Comparison of ENCODE assay signal across 1 cellular context in the genomic region with DNA sequence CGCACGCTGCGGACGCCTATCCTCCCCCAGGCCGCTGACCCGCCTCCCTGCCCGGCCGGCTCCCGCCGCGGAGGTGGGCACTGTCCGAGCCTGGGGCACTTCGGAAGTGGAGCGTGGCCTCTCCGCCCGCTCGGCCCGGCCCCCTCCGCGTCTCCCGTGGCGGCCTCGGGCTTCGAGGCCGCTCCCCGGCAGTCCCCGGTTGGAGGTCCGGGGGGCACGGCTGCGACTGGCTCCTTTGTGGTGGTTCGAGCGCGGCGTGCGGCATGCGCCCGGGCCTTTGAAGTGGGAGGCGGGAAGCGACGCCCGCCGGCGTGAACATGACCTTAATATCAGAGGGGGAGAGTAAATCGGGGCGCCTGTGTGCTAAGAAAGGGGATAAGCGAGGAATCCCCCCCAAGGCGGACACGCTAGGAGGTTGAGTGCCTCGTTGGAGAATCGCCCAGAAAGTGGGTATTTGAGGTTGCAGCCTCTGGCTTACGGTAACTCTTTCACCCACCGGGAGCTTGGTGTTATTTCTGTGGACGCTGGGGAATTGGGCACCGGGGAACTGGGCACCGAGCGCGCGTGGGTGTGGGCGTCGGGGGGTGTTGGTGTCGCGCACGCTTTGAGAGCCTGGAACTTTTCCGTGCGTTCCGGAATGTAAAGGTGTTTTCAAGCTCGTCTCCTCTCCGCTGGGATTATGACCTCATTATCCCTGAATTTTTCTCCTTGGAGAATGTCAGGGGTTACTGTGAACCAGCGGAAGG.
TF ChIP-seq lines count a peak whose summit lies in the region.

No MANE protein-coding gene starts in this region.

TF ChIP-seq in HepG2, 621 proteins besides CTCF, POLR2A, EP300 and RAD21 (continued from another document):
- TF ChIP-seq, protein P1, sequence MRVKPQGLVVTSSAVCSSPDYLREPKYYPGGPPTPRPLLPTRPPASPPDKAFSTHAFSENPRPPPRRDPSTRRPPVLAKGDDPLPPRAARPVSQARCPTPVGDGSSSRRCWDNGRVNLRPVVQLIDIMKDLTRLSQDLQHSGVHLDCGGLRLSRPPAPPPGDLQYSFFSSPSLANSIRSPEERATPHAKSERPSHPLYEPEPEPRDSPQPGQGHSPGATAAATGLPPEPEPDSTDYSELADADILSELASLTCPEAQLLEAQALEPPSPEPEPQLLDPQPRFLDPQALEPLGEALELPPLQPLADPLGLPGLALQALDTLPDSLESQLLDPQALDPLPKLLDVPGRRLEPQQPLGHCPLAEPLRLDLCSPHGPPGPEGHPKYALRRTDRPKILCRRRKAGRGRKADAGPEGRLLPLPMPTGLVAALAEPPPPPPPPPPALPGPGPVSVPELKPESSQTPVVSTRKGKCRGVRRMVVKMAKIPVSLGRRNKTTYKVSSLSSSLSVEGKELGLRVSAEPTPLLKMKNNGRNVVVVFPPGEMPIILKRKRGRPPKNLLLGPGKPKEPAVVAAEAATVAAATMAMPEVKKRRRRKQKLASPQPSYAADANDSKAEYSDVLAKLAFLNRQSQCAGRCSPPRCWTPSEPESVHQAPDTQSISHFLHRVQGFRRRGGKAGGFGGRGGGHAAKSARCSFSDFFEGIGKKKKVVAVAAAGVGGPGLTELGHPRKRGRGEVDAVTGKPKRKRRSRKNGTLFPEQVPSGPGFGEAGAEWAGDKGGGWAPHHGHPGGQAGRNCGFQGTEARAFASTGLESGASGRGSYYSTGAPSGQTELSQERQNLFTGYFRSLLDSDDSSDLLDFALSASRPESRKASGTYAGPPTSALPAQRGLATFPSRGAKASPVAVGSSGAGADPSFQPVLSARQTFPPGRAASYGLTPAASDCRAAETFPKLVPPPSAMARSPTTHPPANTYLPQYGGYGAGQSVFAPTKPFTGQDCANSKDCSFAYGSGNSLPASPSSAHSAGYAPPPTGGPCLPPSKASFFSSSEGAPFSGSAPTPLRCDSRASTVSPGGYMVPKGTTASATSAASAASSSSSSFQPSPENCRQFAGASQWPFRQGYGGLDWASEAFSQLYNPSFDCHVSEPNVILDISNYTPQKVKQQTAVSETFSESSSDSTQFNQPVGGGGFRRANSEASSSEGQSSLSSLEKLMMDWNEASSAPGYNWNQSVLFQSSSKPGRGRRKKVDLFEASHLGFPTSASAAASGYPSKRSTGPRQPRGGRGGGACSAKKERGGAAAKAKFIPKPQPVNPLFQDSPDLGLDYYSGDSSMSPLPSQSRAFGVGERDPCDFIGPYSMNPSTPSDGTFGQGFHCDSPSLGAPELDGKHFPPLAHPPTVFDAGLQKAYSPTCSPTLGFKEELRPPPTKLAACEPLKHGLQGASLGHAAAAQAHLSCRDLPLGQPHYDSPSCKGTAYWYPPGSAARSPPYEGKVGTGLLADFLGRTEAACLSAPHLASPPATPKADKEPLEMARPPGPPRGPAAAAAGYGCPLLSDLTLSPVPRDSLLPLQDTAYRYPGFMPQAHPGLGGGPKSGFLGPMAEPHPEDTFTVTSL (CRISPR knock-in tag; IDR thresholded peaks at IDR 0.05; ENCODE audit: borderline replicate concordance), result 0 out of 2 replicates have a peak, but pooled peaks have one; percentile 16
- TF ChIP-seq ZNF253 (CRISPR knock-in tag; IDR thresholded peaks at IDR 0.05; ENCODE audit: borderline replicate concordance), result no peak
- no peak for TF ChIP-seq ZNF616 (CRISPR knock-in tag; IDR thresholded peaks at IDR 0.05; ENCODE audit: low read depth)
- no peak for TF ChIP-seq ZNF781 (CRISPR knock-in tag; IDR thresholded peaks at IDR 0.05; ENCODE audit: borderline replicate concordance, not compliant biosample characterization)
- TF ChIP-seq SMAD3 (CRISPR knock-in tag; IDR thresholded peaks at IDR 0.05), result no peak
- TF ChIP-seq, protein P2, sequence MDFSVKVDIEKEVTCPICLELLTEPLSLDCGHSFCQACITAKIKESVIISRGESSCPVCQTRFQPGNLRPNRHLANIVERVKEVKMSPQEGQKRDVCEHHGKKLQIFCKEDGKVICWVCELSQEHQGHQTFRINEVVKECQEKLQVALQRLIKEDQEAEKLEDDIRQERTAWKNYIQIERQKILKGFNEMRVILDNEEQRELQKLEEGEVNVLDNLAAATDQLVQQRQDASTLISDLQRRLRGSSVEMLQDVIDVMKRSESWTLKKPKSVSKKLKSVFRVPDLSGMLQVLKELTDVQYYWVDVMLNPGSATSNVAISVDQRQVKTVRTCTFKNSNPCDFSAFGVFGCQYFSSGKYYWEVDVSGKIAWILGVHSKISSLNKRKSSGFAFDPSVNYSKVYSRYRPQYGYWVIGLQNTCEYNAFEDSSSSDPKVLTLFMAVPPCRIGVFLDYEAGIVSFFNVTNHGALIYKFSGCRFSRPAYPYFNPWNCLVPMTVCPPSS (IDR thresholded peaks at IDR 0.05), result no peak
- TF ChIP-seq STAG1 (CRISPR knock-in tag; IDR thresholded peaks at IDR 0.05), result no peak
- TF ChIP-seq, protein P3, sequence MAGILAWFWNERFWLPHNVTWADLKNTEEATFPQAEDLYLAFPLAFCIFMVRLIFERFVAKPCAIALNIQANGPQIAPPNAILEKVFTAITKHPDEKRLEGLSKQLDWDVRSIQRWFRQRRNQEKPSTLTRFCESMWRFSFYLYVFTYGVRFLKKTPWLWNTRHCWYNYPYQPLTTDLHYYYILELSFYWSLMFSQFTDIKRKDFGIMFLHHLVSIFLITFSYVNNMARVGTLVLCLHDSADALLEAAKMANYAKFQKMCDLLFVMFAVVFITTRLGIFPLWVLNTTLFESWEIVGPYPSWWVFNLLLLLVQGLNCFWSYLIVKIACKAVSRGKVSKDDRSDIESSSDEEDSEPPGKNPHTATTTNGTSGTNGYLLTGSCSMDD (CRISPR knock-in tag; IDR thresholded peaks at IDR 0.05), result no peak
- TF ChIP-seq FLYWCH1 (CRISPR knock-in tag; IDR thresholded peaks at IDR 0.05), result no peak
- no peak for TF ChIP-seq MTA1 (CRISPR knock-in tag; IDR thresholded peaks at IDR 0.05; ENCODE audit: borderline replicate concordance)
- no peak for TF ChIP-seq ZNF7 (CRISPR knock-in tag; IDR thresholded peaks at IDR 0.05)
- 0 out of 2 replicates have a peak, but pooled peaks have one; percentile 37 for TF ChIP-seq ZNF780A (CRISPR knock-in tag; IDR thresholded peaks at IDR 0.05)
- no peak for TF ChIP-seq PRPF4 (IDR thresholded peaks at IDR 0.05; ENCODE audit: low read depth, low read length, poor library complexity, severe bottlenecking)
- TF ChIP-seq ZFP82 (CRISPR knock-in tag; IDR thresholded peaks at IDR 0.05; ENCODE audit: borderline replicate concordance), result 0 out of 2 replicates have a peak, but pooled peaks have one; percentile 38
- TF ChIP-seq ZFP36L1 (CRISPR knock-in tag; IDR thresholded peaks at IDR 0.05), result no peak
- TF ChIP-seq ZSCAN21 (CRISPR knock-in tag; IDR thresholded peaks at IDR 0.05; ENCODE audit: borderline replicate concordance), result no peak
- no peak for TF ChIP-seq CREB1 (IDR thresholded peaks at IDR 0.05)
- TF ChIP-seq CREB1 (CRISPR knock-in tag; IDR thresholded peaks at IDR 0.05), result no peak
- TF ChIP-seq, protein P4, sequence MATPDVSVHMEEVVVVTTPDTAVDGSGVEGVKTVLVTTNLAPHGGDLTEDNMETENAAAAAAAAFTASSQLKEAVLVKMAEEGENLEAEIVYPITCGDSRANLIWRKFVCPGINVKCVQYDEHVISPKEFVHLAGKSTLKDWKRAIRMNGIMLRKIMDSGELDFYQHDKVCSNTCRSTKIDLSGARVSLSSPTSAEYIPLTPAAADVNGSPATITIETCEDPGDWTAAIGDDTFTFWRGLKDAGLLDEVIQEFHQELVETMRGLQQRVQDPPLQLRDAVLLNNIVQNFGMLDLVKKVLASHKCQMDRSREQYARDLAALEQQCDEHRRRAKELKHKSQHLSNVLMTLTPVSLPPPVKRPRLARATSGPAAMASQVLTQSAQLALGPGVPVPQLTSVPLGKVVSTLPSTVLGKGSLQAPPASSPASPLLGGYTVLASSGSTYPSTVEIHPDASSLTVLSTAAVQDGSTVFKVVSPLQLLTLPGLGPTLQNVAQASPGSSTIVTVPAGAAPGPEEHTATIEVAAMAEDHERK (CRISPR knock-in tag; IDR thresholded peaks at IDR 0.05; ENCODE audit: low read depth), result no peak
- TF ChIP-seq, protein P5, sequence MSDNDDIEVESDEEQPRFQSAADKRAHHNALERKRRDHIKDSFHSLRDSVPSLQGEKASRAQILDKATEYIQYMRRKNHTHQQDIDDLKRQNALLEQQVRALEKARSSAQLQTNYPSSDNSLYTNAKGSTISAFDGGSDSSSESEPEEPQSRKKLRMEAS (IDR thresholded peaks at IDR 0.05), result peak; percentile 20; the same call in 1 of the 2 replicates
- TF ChIP-seq, protein P6, sequence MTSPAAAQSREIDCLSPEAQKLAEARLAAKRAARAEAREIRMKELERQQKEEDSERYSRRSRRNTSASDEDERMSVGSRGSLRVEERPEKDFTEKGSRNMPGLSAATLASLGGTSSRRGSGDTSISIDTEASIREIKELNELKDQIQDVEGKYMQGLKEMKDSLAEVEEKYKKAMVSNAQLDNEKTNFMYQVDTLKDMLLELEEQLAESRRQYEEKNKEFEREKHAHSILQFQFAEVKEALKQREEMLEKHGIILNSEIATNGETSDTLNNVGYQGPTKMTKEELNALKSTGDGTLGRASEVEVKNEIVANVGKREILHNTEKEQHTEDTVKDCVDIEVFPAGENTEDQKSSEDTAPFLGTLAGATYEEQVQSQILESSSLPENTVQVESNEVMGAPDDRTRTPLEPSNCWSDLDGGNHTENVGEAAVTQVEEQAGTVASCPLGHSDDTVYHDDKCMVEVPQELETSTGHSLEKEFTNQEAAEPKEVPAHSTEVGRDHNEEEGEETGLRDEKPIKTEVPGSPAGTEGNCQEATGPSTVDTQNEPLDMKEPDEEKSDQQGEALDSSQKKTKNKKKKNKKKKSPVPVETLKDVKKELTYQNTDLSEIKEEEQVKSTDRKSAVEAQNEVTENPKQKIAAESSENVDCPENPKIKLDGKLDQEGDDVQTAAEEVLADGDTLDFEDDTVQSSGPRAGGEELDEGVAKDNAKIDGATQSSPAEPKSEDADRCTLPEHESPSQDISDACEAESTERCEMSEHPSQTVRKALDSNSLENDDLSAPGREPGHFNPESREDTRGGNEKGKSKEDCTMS (CRISPR knock-in tag; conservative IDR thresholded peaks at IDR 0.05), result no peak
- TF ChIP-seq MATR3 (CRISPR knock-in tag; IDR thresholded peaks at IDR 0.05), result no peak
- TF ChIP-seq, protein P7, sequence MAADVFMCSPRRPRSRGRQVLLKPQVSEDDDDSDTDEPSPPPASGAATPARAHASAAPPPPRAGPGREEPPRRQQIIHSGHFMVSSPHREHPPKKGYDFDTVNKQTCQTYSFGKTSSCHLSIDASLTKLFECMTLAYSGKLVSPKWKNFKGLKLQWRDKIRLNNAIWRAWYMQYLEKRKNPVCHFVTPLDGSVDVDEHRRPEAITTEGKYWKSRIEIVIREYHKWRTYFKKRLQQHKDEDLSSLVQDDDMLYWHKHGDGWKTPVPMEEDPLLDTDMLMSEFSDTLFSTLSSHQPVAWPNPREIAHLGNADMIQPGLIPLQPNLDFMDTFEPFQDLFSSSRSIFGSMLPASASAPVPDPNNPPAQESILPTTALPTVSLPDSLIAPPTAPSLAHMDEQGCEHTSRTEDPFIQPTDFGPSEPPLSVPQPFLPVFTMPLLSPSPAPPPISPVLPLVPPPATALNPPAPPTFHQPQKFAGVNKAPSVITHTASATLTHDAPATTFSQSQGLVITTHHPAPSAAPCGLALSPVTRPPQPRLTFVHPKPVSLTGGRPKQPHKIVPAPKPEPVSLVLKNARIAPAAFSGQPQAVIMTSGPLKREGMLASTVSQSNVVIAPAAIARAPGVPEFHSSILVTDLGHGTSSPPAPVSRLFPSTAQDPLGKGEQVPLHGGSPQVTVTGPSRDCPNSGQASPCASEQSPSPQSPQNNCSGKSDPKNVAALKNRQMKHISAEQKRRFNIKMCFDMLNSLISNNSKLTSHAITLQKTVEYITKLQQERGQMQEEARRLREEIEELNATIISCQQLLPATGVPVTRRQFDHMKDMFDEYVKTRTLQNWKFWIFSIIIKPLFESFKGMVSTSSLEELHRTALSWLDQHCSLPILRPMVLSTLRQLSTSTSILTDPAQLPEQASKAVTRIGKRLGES (CRISPR knock-in tag; IDR thresholded peaks at IDR 0.05; ENCODE audit: borderline replicate concordance), result no peak
- TF ChIP-seq ATF7-NPFF (CRISPR knock-in tag; IDR thresholded peaks at IDR 0.05; ENCODE audit: low read depth), result no peak
- TF ChIP-seq ZZZ3 (CRISPR knock-in tag; IDR thresholded peaks at IDR 0.05; ENCODE audit: borderline replicate concordance), result no peak
- TF ChIP-seq YEATS2 (CRISPR knock-in tag; IDR thresholded peaks at IDR 0.05; ENCODE audit: borderline replicate concordance), result no peak
- no peak for TF ChIP-seq HDAC2 (CRISPR knock-in tag; IDR thresholded peaks at IDR 0.05)
- TF ChIP-seq, protein P8, sequence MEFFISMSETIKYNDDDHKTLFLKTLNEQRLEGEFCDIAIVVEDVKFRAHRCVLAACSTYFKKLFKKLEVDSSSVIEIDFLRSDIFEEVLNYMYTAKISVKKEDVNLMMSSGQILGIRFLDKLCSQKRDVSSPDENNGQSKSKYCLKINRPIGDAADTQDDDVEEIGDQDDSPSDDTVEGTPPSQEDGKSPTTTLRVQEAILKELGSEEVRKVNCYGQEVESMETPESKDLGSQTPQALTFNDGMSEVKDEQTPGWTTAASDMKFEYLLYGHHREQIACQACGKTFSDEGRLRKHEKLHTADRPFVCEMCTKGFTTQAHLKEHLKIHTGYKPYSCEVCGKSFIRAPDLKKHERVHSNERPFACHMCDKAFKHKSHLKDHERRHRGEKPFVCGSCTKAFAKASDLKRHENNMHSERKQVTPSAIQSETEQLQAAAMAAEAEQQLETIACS (CRISPR knock-in tag; IDR thresholded peaks at IDR 0.05), result no peak
- TF ChIP-seq EED (CRISPR knock-in tag; IDR thresholded peaks at IDR 0.05), result 0 out of 2 replicates have a peak, but pooled peaks have one; percentile 42
- TF ChIP-seq, protein P9, sequence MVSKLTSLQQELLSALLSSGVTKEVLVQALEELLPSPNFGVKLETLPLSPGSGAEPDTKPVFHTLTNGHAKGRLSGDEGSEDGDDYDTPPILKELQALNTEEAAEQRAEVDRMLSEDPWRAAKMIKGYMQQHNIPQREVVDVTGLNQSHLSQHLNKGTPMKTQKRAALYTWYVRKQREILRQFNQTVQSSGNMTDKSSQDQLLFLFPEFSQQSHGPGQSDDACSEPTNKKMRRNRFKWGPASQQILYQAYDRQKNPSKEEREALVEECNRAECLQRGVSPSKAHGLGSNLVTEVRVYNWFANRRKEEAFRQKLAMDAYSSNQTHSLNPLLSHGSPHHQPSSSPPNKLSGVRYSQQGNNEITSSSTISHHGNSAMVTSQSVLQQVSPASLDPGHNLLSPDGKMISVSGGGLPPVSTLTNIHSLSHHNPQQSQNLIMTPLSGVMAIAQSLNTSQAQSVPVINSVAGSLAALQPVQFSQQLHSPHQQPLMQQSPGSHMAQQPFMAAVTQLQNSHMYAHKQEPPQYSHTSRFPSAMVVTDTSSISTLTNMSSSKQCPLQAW (CRISPR knock-in tag; IDR thresholded peaks at IDR 0.05), result 0 out of 2 replicates have a peak, but pooled peaks have one; percentile 22
- TF ChIP-seq RCOR2 (CRISPR knock-in tag; IDR thresholded peaks at IDR 0.05), result no peak
- TF ChIP-seq RFX1 (IDR thresholded peaks at IDR 0.05), result no peak
- TF ChIP-seq, protein P10, sequence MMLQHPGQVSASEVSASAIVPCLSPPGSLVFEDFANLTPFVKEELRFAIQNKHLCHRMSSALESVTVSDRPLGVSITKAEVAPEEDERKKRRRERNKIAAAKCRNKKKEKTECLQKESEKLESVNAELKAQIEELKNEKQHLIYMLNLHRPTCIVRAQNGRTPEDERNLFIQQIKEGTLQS (CRISPR knock-in tag; IDR thresholded peaks at IDR 0.05), result no peak
- no peak for TF ChIP-seq ZBTB7B (CRISPR knock-in tag; IDR thresholded peaks at IDR 0.05)
- TF ChIP-seq FOSL1 (CRISPR knock-in tag; IDR thresholded peaks at IDR 0.05; ENCODE audit: borderline replicate concordance), result no peak
- TF ChIP-seq NR1H2 (CRISPR knock-in tag; IDR thresholded peaks at IDR 0.05; ENCODE audit: borderline replicate concordance, low read depth), result no peak
- no peak for TF ChIP-seq KDM6A (CRISPR knock-in tag; IDR thresholded peaks at IDR 0.05; ENCODE audit: low read depth)
- no peak for TF ChIP-seq ZNF136 (CRISPR knock-in tag; IDR thresholded peaks at IDR 0.05; ENCODE audit: low read depth)
TF ChIP-seq in HepG2: peak in this region for 36.
